33 cellular contexts compared by ENCODE assay signal in genomic region chr7:155418941-155419755, GRCh38. TPM values are rescaled to one million over a fixed set of nuclear protein-coding genes. Genes with fewer than 3 reads are reported as not detected.
"Had no signal": no experiment of that assay in that cellular context is flagged by ENCODE, and none has a peak within 500 bp of the region (broad histone marks: within the 10 kb centered on the region; RNA-seq: fewer than 3 reads in every experiment).

No MANE protein-coding gene starts in this region.

- H3K4me2 ChIP-seq: KMS-11, SK-N-SH had no signal

- DNase-seq: activated CD4-positive, alpha-beta memory T cell treated with anti-CD3 and anti-CD28 coated beads, Interleukin-2, amount 10 ng/mL, durations not matched to agents 7 days and 5 days; activated CD4-positive, alpha-beta T cell treated with anti-CD3 and anti-CD28 coated beads for 36 hours; activated CD4-positive, alpha-beta T cell treated with anti-CD3 and anti-CD28 coated beads, Interleukin-2, amount 50 U/mL, for 1 hour; activated gamma-delta T cell treated with Interleukin-2 at 50 U/mL for 16 hours; activated naive CD4-positive, alpha-beta T cell treated with anti-CD3 and anti-CD28 coated beads, Interleukin-2, amount 10 ng/mL, durations not matched to agents 7 days and 5 days; activated naive CD8-positive, alpha-beta T cell treated with anti-CD3 and anti-CD28 coated beads for 36 hours; activated T-cell treated with anti-CD3 and anti-CD28 coated beads for 4 hours; activated T-cell treated with anti-CD3 and anti-CD28 coated beads, Interleukin-2, amount 50 U/mL, for 48 hours; brain microvascular endothelial cell; MV-4-11; NCI-H1092 treated with DMSO at 0.1 percent for 48 hours; NCI-H1417 treated with DMSO at 0.1 percent for 48 hours; NCI-H1694; NCI-H2029; NCI-H2107; NCI-H2171 treated with DMSO at 0.1 percent for 48 hours; NCI-H226; NCI-H526; NCI-H774; NK-92 treated with Interleukin-12 subunit alpha and Interleukin-12 subunit beta, amount 100 ng/mL, for 24 hours; OCI-M1; RPMI8226; SJCRH30; SK-N-SH; T-helper 1 cell had no signal

- ATAC-seq: activated CD4-positive, alpha-beta T cell treated with anti-CD3 and anti-CD28 coated beads for 36 hours; Panc1; Right ventricle myocardium inferior had no signal

- H3K27me3 ChIP-seq: brain microvascular endothelial cell had no signal

- H3K27ac Mint-ChIP-seq: activated CD4-positive, alpha-beta memory T cell treated with anti-CD3 and anti-CD28 coated beads, Interleukin-2, amount 10 ng/mL, durations not matched to agents 7 days and 5 days; activated CD4-positive, alpha-beta T cell treated with anti-CD3 and anti-CD28 coated beads for 36 hours; activated naive CD4-positive, alpha-beta T cell treated with anti-CD3 and anti-CD28 coated beads, Interleukin-2, amount 10 ng/mL, durations not matched to agents 7 days and 5 days; activated naive CD8-positive, alpha-beta T cell treated with anti-CD3 and anti-CD28 coated beads for 36 hours; activated T-helper 2 cell treated with anti-CD3 and anti-CD28 coated beads, Interferon-gamma antibody, Interleukin-2, Interleukin-4, amounts not matched to agents 10 μg/mL and 5 μg/mL and 100 μg/mL, durations not matched to agents 14 hours and 24 hours and 36 hours had no signal

- H3K36me3 ChIP-seq: brain microvascular endothelial cell, SJCRH30 had no signal

- H3K27ac ChIP-seq: brain microvascular endothelial cell, KMS-11, SJCRH30, VCaP had no signal

- H3K4me1 ChIP-seq: SJCRH30 had no signal

- H3K36me3 Mint-ChIP-seq: activated naive CD4-positive, alpha-beta T cell treated with anti-CD3 and anti-CD28 coated beads, Interleukin-2, amount 10 ng/mL, durations not matched to agents 7 days and 5 days; activated naive CD8-positive, alpha-beta T cell treated with anti-CD3 and anti-CD28 coated beads for 36 hours had no signal

- H3K9me3 Mint-ChIP-seq: activated CD4-positive, alpha-beta memory T cell treated with anti-CD3 and anti-CD28 coated beads, Interleukin-2, amount 10 ng/mL, durations not matched to agents 7 days and 5 days; activated naive CD4-positive, alpha-beta T cell treated with anti-CD3 and anti-CD28 coated beads, Interleukin-2, amount 10 ng/mL, durations not matched to agents 7 days and 5 days; activated naive CD8-positive, alpha-beta T cell treated with anti-CD3 and anti-CD28 coated beads for 36 hours; activated T-helper 2 cell treated with anti-CD3 and anti-CD28 coated beads, Interferon-gamma antibody, Interleukin-2, Interleukin-4, amounts not matched to agents 10 μg/mL and 5 μg/mL and 100 μg/mL, durations not matched to agents 14 hours and 24 hours and 36 hours had no signal

- H3K27me3 Mint-ChIP-seq: activated CD4-positive, alpha-beta memory T cell treated with anti-CD3 and anti-CD28 coated beads, Interleukin-2, amount 10 ng/mL, durations not matched to agents 7 days and 5 days had no signal

- H3K4me3 ChIP-seq: SJCRH30 had no signal

- H3K9me3 ChIP-seq: SJCRH30, SK-N-SH had no signal

- H3K4me3 Mint-ChIP-seq: activated CD4-positive, alpha-beta memory T cell treated with anti-CD3 and anti-CD28 coated beads, Interleukin-2, amount 10 ng/mL, durations not matched to agents 7 days and 5 days; activated CD4-positive, alpha-beta T cell treated with anti-CD3 and anti-CD28 coated beads for 36 hours; activated naive CD4-positive, alpha-beta T cell treated with anti-CD3 and anti-CD28 coated beads, Interleukin-2, amount 10 ng/mL, durations not matched to agents 7 days and 5 days; activated naive CD8-positive, alpha-beta T cell treated with anti-CD3 and anti-CD28 coated beads for 36 hours had no signal

- H3K9ac ChIP-seq: KMS-11, SK-N-SH had no signal

- H3K4me1 Mint-ChIP-seq: activated CD4-positive, alpha-beta memory T cell treated with anti-CD3 and anti-CD28 coated beads, Interleukin-2, amount 10 ng/mL, durations not matched to agents 7 days and 5 days; activated CD4-positive, alpha-beta T cell treated with anti-CD3 and anti-CD28 coated beads for 36 hours; activated naive CD4-positive, alpha-beta T cell treated with anti-CD3 and anti-CD28 coated beads, Interleukin-2, amount 10 ng/mL, durations not matched to agents 7 days and 5 days; activated naive CD8-positive, alpha-beta T cell treated with anti-CD3 and anti-CD28 coated beads for 36 hours had no signal

RNA-seq across cellular contexts. Expression of gene EN2, which starts 38.8 kb away (rescaled TPM):
- total RNA-seq: activated CD4-positive, alpha-beta memory T cell treated with anti-CD3 and anti-CD28 coated beads, Interleukin-2, amount 10 ng/mL, durations not matched to agents 7 days and 5 days; activated CD4-positive, alpha-beta T cell treated with anti-CD3 and anti-CD28 coated beads for 36 hours; activated CD8-positive, alpha-beta memory T cell treated with anti-CD3 and anti-CD28 coated beads for 36 hours; activated naive CD8-positive, alpha-beta T cell treated with anti-CD3 and anti-CD28 coated beads for 36 hours; activated T-helper 2 cell treated with anti-CD3 and anti-CD28 coated beads, Interferon-gamma antibody, Interleukin-2, Interleukin-4, amounts not matched to agents 10 μg/mL and 5 μg/mL and 100 μg/mL, durations not matched to agents 14 hours and 24 hours and 36 hours; MCF 10A; T-helper 2 cell treated with Interferon-gamma antibody and Interleukin-4, amounts not matched to agents 100 ng/mL and 5 ng/mL, for 36 hours had no signal
